In genomic region chr9:16871358-16872151, GRCh38 we compare ENCODE assay signal across 8 cellular contexts. TPM values are rescaled to one million over a fixed set of nuclear protein-coding genes. Genes with fewer than 3 reads are reported as not detected.
DNase-seq lines count a peak whose midpoint lies in the region; ATAC-seq and TF ChIP-seq lines count a peak whose summit lies in the region.

No MANE protein-coding gene starts in this region.

- peak overlapping the region in 1 of 2 experiments; percentile 89 for H2BK12ac ChIP-seq in mesenchymal stem cell (ENCODE audit: low read length in 2 of 2)

- H3K4ac ChIP-seq in mesenchymal stem cell (ENCODE audit: low read depth in 1 of 2, low read length in 2 of 2) = peak overlapping the region in 1 of 2 experiments; percentile 93

- H3K4me3 ChIP-seq in Peyer's patch = peak overlapping the region; percentile 32 to 81 (median 65)
- H3K4me3 ChIP-seq in endodermal cell (ENCODE audit: low read length) = peak overlapping the region; percentile 84
- H3K4me3 ChIP-seq in mesenchymal stem cell (ENCODE audit: insufficient read depth in 1 of 2, low read depth in 1 of 2, low read length in 2 of 2) = peak overlapping the region; percentile 77 to 86
- H3K4me3 ChIP-seq in tibial artery = peak overlapping the region; percentile 71 to 95

- ATAC-seq in HG03139 (IDR thresholded peaks at IDR 0.05; ENCODE audit: unreplicated experiment) = no peak

- H2AK5ac ChIP-seq in mesenchymal stem cell (ENCODE audit: low read length, severe bottlenecking) = no peak overlapping the region

- no peaks in the 10 kb centered on the region for H3K27me3 ChIP-seq in Peyer's patch
- peaks cover 53% of the 10 kb centered on the region for H3K27me3 ChIP-seq in endodermal cell (ENCODE audit: control insufficient read depth, insufficient read depth, low read length, poor library complexity, severe bottlenecking)
- H3K27me3 ChIP-seq in mesenchymal stem cell (ENCODE audit: control insufficient read depth in 1 of 2, insufficient read depth in 1 of 2, low read length in 2 of 2) = no peaks in the 10 kb centered on the region
- no peaks in the 10 kb centered on the region for H3K27me3 ChIP-seq in tibial artery

- H3K4me1 ChIP-seq in Peyer's patch (no peaks in the 10 kb centered on the region), endodermal cell (ENCODE audit: control insufficient read depth, insufficient read depth, low read length) (peaks cover 6% of the 10 kb centered on the region), mesenchymal stem cell (ENCODE audit: control insufficient read depth, insufficient read depth, low read depth, low read length) (no peaks in the 10 kb centered on the region), tibial artery (peaks cover 0 to 18% (median 10%) of the 10 kb centered on the region in 4 donors)

- peak overlapping the region; percentile 18 for H2AFZ ChIP-seq in mesenchymal stem cell (ENCODE audit: low read depth, low read length)

- peak overlapping the region; percentile 82 for H4K8ac ChIP-seq in mesenchymal stem cell (ENCODE audit: low read length)

- peak overlapping the region; percentile 80 to 87 for H3K18ac ChIP-seq in mesenchymal stem cell (ENCODE audit: low read depth in 1 of 2, low read length in 2 of 2)

- H2BK120ac ChIP-seq in mesenchymal stem cell (ENCODE audit: low read depth, low read length) = peak overlapping the region; percentile 98

- no peak overlapping the region for H3K27ac Mint-ChIP-seq in endodermal cell

- peaks cover 3% of the 10 kb centered on the region for H3K36me3 Mint-ChIP-seq in endodermal cell (ENCODE audit: low read depth)

- peaks cover 4% of the 10 kb centered on the region for H3K9me3 Mint-ChIP-seq in endodermal cell

- peak overlapping the region in 1 of 2 experiments; percentile 15 for H3K14ac ChIP-seq in mesenchymal stem cell (ENCODE audit: low read length in 2 of 2)

- H3K79me1 ChIP-seq in mesenchymal stem cell (replicated peaks; ENCODE audit: low read length, poor library complexity, severe bottlenecking) = peaks cover 2% of the 10 kb centered on the region

- no peak for TF ChIP-seq POLR2A in Peyer's patch (IDR thresholded peaks at IDR 0.05)

- H3K23ac ChIP-seq in mesenchymal stem cell (ENCODE audit: low read length in 2 of 2) = no peak overlapping the region

- H3K4me2 ChIP-seq in mesenchymal stem cell (ENCODE audit: low read length, poor library complexity, severe bottlenecking) = peak overlapping the region; percentile 99

- peak overlapping the region; percentile 7 for H3K9ac ChIP-seq in endodermal cell (ENCODE audit: extremely low read depth, low read length, poor library complexity, severe bottlenecking)
- H3K9ac ChIP-seq in mesenchymal stem cell (ENCODE audit: low read length) = peak overlapping the region; percentile 95

- no peaks in the 10 kb centered on the region for H3K36me3 ChIP-seq in Peyer's patch
- H3K36me3 ChIP-seq in endodermal cell (ENCODE audit: control insufficient read depth, insufficient read depth, low read length) = no peaks in the 10 kb centered on the region
- H3K36me3 ChIP-seq in mesenchymal stem cell (ENCODE audit: control insufficient read depth in 1 of 2, insufficient read depth in 2 of 2, low read depth in 1 of 2, low read length in 2 of 2) = no peaks in the 10 kb centered on the region
- no peaks in the 10 kb centered on the region for H3K36me3 ChIP-seq in tibial artery

- 0 to 1% methylated on average over 3 to 62 of the region's 62 CpGs for WGBS in endodermal cell (ENCODE audit: insufficient coverage in 1 of 2, insufficient read length in 1 of 2), 2 experiments
- WGBS in mesenchymal stem cell = 0% methylated on average over 34 of the region's 62 CpGs

- no peak overlapping the region for H2BK5ac ChIP-seq in mesenchymal stem cell (ENCODE audit: low read depth, low read length, poor library complexity, severe bottlenecking)

- H3K4me3 Mint-ChIP-seq in endodermal cell = peak overlapping the region; percentile 82

- H3K27ac ChIP-seq in Peyer's patch (peak overlapping the region; percentile 53 to 83 (median 74)), endodermal cell (ENCODE audit: low read depth, low read length) (peak overlapping the region; percentile 36), mesenchymal stem cell (ENCODE audit: low read length, poor library complexity, severe bottlenecking) (peak overlapping the region; percentile 56), tibial artery (peak overlapping the region; percentile 81 to 87)

- DNase-seq in NCI-H2227 (lab: John Stamatoyannopoulos, UW; ENCODE audit: unreplicated experiment) (peak; percentile 14), NCI-H2227 treated with DMSO at 0.1 percent for 48 hours (lab: John Stamatoyannopoulos, UW) (no peak), Peyer's patch (peak in 2 of 3 donors; percentile 62 to 69), endodermal cell (peak; percentile 83), mesenchymal stem cell (peak; percentile 73), tibial artery (peak; percentile 66 to 81), mesenteric fat pad (ENCODE audit: low spot score) (no peak)

- H2BK15ac ChIP-seq in mesenchymal stem cell (ENCODE audit: low read depth, poor library complexity, severe bottlenecking) = peak overlapping the region; percentile 90

- H4K91ac ChIP-seq in mesenchymal stem cell (ENCODE audit: low read length) = peak overlapping the region; percentile 34

- peaks cover 45% of the 10 kb centered on the region for H3K27me3 Mint-ChIP-seq in endodermal cell (ENCODE audit: insufficient read depth)

- H3K9me3 ChIP-seq in Peyer's patch (no peaks in the 10 kb centered on the region), endodermal cell (ENCODE audit: control insufficient read depth, low read length) (no peaks in the 10 kb centered on the region), mesenchymal stem cell (ENCODE audit: control insufficient read depth, low read length) (no peaks in the 10 kb centered on the region), tibial artery (no peaks in the 10 kb centered on the region)

- no peak for TF ChIP-seq CTCF in Peyer's patch (IDR thresholded peaks at IDR 0.05)
- TF ChIP-seq CTCF in endodermal cell (conservative IDR thresholded peaks at IDR 0.05) = no peak
- TF ChIP-seq CTCF in tibial artery (IDR thresholded peaks at IDR 0.05) = no peak

- intact Hi-C loops in tibial artery (cut with DNase I; ENCODE audit: low total_unique reads) = no loop called here

- H3K4me1 Mint-ChIP-seq in endodermal cell = peaks cover 5% of the 10 kb centered on the region

RNA-seq across cellular contexts. Expression of gene BNC2, which starts 1.1 kb away (rescaled TPM):
- total RNA-seq in Peyer's patch (10 to 100 TPM in 2 of 4 donors, 1 to 10 TPM in 2; 3.9 to 45.4 (median 13.1) TPM), endodermal cell (10 to 100 TPM in 1 of 2 donors, 1 to 10 TPM in 1; 3.0 to 10.5 TPM), mesenteric fat pad (27.5 TPM)
- polyA plus RNA-seq in endodermal cell (2013, experiment 1 of 2) = 8.1 TPM
- 8.7 TPM for polyA plus RNA-seq in endodermal cell (2013, experiment 2 of 2)
- 7.0 TPM for polyA plus RNA-seq in mesenchymal stem cell (2013, experiment 1 of 2)
- polyA plus RNA-seq in mesenchymal stem cell (2013, experiment 2 of 2) = 6.8 TPM

Comparison
In these comparisons a context has a peak if more than half of its experiments do, and no peak if none do; other contexts are left out.
1. DNase-seq: peak in NCI-H2227 (single experiment), Peyer's patch (2 of 3), endodermal cell (single experiment), mesenchymal stem cell (single experiment) and tibial artery (2 of 2); none in NCI-H2227 treated with DMSO at 0.1 percent for 48 hours (single experiment) and mesenteric fat pad (single experiment).
2. Peak in every context shown above with its lines, with median percentiles within 50 percentile points of each other: H3K27ac ChIP-seq and H3K4me3 ChIP-seq.